23 cellular contexts compared by ENCODE assay signal in genomic region chr17:1035546-1036170, GRCh38. TPM values are rescaled to one million over a fixed set of nuclear protein-coding genes. Genes with fewer than 3 reads are reported as not detected.
DNase-seq lines count a peak whose midpoint lies in the region; ATAC-seq and TF ChIP-seq lines count a peak whose summit lies in the region.
"Had no signal": no experiment of that assay in that cellular context is flagged by ENCODE, and none has a peak within 500 bp of the region (broad histone marks: within the 10 kb centered on the region; RNA-seq: fewer than 3 reads in every experiment).

No MANE protein-coding gene starts in this region.

- H3K4me1 Mint-ChIP-seq in endodermal cell, result no peaks in the 10 kb centered on the region
- H3K4me1 Mint-ChIP-seq in activated CD4-positive, alpha-beta memory T cell treated with anti-CD3 and anti-CD28 coated beads for 36 hours (ENCODE audit: low read depth), result no peaks in the 10 kb centered on the region

- no peak overlapping the region for H3K9ac ChIP-seq in endodermal cell (ENCODE audit: extremely low read depth, low read length, poor library complexity, severe bottlenecking)

- H3K27me3 Mint-ChIP-seq in endodermal cell (ENCODE audit: insufficient read depth), result peaks cover 14% of the 10 kb centered on the region
- H3K27me3 Mint-ChIP-seq in activated CD4-positive, alpha-beta memory T cell treated with anti-CD3 and anti-CD28 coated beads for 36 hours, result no peaks in the 10 kb centered on the region
- H3K27me3 Mint-ChIP-seq: stimulated activated naive CD8-positive, alpha-beta T cell treated with anti-CD3 and anti-CD28 coated beads, Interleukin-15, Interleukin-2, amounts not matched to agents 100 ng/mL and 50 ng/mL, for 24 hours; T-cell had no signal

- no peaks in the 10 kb centered on the region for H3K36me3 Mint-ChIP-seq in endodermal cell (ENCODE audit: low read depth)
- no peaks in the 10 kb centered on the region for H3K36me3 Mint-ChIP-seq in activated CD4-positive, alpha-beta memory T cell treated with anti-CD3 and anti-CD28 coated beads for 36 hours

- H3K27ac Mint-ChIP-seq in endodermal cell, result no peak overlapping the region
- H3K27ac Mint-ChIP-seq in activated CD4-positive, alpha-beta memory T cell treated with anti-CD3 and anti-CD28 coated beads for 36 hours, result no peak overlapping the region
- H3K27ac Mint-ChIP-seq: activated T-helper 1 cell treated with anti-CD3 and anti-CD28 coated beads, Interleukin-12 subunit alpha, Interleukin-12 subunit beta, Interleukin-2, Interleukin-4 antibody, amounts not matched to agents 30 ng/mL and 10 ng/mL and 1 ng/mL, durations not matched to agents 14 hours and 24 hours and 36 hours; stimulated activated naive CD8-positive, alpha-beta T cell treated with anti-CD3 and anti-CD28 coated beads, Interleukin-15, Interleukin-2, amounts not matched to agents 100 ng/mL and 50 ng/mL, for 24 hours; T-cell had no signal

- H3K4me3 Mint-ChIP-seq in endodermal cell, result no peak overlapping the region
- H3K4me3 Mint-ChIP-seq in activated CD4-positive, alpha-beta memory T cell treated with anti-CD3 and anti-CD28 coated beads for 36 hours, result no peak overlapping the region
- H3K4me3 Mint-ChIP-seq: activated T-helper 1 cell treated with anti-CD3 and anti-CD28 coated beads, Interleukin-12 subunit alpha, Interleukin-12 subunit beta, Interleukin-2, Interleukin-4 antibody, amounts not matched to agents 30 ng/mL and 10 ng/mL and 1 ng/mL, durations not matched to agents 14 hours and 24 hours and 36 hours; stimulated activated naive CD8-positive, alpha-beta T cell treated with anti-CD3 and anti-CD28 coated beads, Interleukin-15, Interleukin-2, amounts not matched to agents 100 ng/mL and 50 ng/mL, for 24 hours; T-cell had no signal

- no peak for DNase-seq in cardiac muscle cell (ENCODE audit: low read depth in 1 of 2, low spot score in 1 of 2)
- no peak for DNase-seq in heart right ventricle
- peak; percentile 20 to 21 for DNase-seq in SHP77 (lab: John Stamatoyannopoulos, UW)
- DNase-seq in endodermal cell, result no peak
- DNase-seq in stimulated activated CD4-positive, alpha-beta T cell treated with anti-CD3 and anti-CD28 coated beads, Interleukin-2, amount 100 ng/mL, for 48 hours, result no peak
- DNase-seq in lower leg skin (ENCODE audit: low spot score in 2 of 2), result no peak
- no peak for DNase-seq in activated CD4-positive, alpha-beta memory T cell treated with anti-CD3 and anti-CD28 coated beads for 36 hours
- DNase-seq: activated CD4-positive, alpha-beta T cell treated with anti-CD3 and anti-CD28 coated beads for 1 hour; activated naive CD4-positive, alpha-beta T cell treated with anti-CD3 and anti-CD28 coated beads, Interleukin-2, amount 50 U/mL, for 16 hours; anterior cingulate cortex; caudate nucleus; COR-L47; foreskin keratinocyte; hippocampal formation; NCI-H510A treated with DMSO at 0.1 percent for 48 hours; spleen; stimulated activated CD4-positive, alpha-beta T cell treated with anti-CD3 and anti-CD28 coated beads, Interleukin-4, amount 100 ng/mL, for 4 hours; T-cell; thyroid gland had no signal

- ATAC-seq in heart right ventricle (no peak), GM19463 (IDR thresholded peaks at IDR 0.05; ENCODE audit: unreplicated experiment) (no peak)
- ATAC-seq: foreskin keratinocyte, T-cell had no signal

- WGBS in heart right ventricle, 2 donors, result 37 to 43% methylated on average over 17 of the region's 17 CpGs
- 59 to 64% methylated on average over 12 to 17 of the region's 17 CpGs for WGBS in endodermal cell (ENCODE audit: insufficient coverage in 1 of 2, insufficient read length in 1 of 2), 2 experiments
- 58 to 69% methylated on average over 13 to 14 of the region's 17 CpGs for WGBS in lower leg skin, 2 donors

- intact Hi-C loops in heart right ventricle (cut with DNase I) (no loop called here), lower leg skin (cut with DNase I; ENCODE audit: low total_unique reads) (no loop called here)
- intact Hi-C loops in activated CD4-positive, alpha-beta memory T cell treated with anti-CD3 and anti-CD28 coated beads for 36 hours (cut with micrococcal nuclease), result no loop called here

- H3K4me1 ChIP-seq in cardiac muscle cell (ENCODE audit: low read depth) (peaks cover 12% of the 10 kb centered on the region), heart right ventricle (peaks cover 33 to 83% (median 49%) of the 10 kb centered on the region in 9 donors), endodermal cell (ENCODE audit: control insufficient read depth, insufficient read depth, low read length) (no peaks in the 10 kb centered on the region)
- H3K4me1 ChIP-seq: foreskin keratinocyte had no signal

- POLR2A ChIA-PET in activated CD4-positive, alpha-beta memory T cell treated with anti-CD3 and anti-CD28 coated beads for 36 hours (lab: Charles Lee), result no interaction called here

- peaks cover 13% of the 10 kb centered on the region for H3K27me3 ChIP-seq in cardiac muscle cell
- H3K27me3 ChIP-seq in heart right ventricle, result no peaks in the 10 kb centered on the region
- H3K27me3 ChIP-seq in endodermal cell (ENCODE audit: control insufficient read depth, insufficient read depth, low read length, poor library complexity, severe bottlenecking), result peaks cover 19% of the 10 kb centered on the region
- H3K27me3 ChIP-seq: spleen, thyroid gland had no signal

- H3K9me3 ChIP-seq in cardiac muscle cell (ENCODE audit: low read depth), result no peaks in the 10 kb centered on the region
- no peaks in the 10 kb centered on the region for H3K9me3 ChIP-seq in heart right ventricle
- H3K9me3 ChIP-seq in endodermal cell (ENCODE audit: control insufficient read depth, low read length), result no peaks in the 10 kb centered on the region
- H3K9me3 ChIP-seq: spleen, thyroid gland had no signal

- no peaks in the 10 kb centered on the region for H3K36me3 ChIP-seq in cardiac muscle cell
- H3K36me3 ChIP-seq in heart right ventricle, result peaks cover 0 to 35% (median 4%) of the 10 kb centered on the region in 9 donors
- H3K36me3 ChIP-seq in endodermal cell (ENCODE audit: control insufficient read depth, insufficient read depth, low read length), result no peaks in the 10 kb centered on the region
- H3K36me3 ChIP-seq: thyroid gland had no signal

- H3K27ac ChIP-seq in cardiac muscle cell (peak overlapping the region; percentile 6), heart right ventricle (peak overlapping the region in 4 of 10 donors; percentile 15 to 64 (median 35)), endodermal cell (ENCODE audit: low read depth, low read length) (peak overlapping the region; percentile 36)
- H3K27ac ChIP-seq: foreskin keratinocyte, HL-60, spleen, thyroid gland had no signal

- no peaks in the 10 kb centered on the region for H3K9me3 Mint-ChIP-seq in endodermal cell
- no peaks in the 10 kb centered on the region for H3K9me3 Mint-ChIP-seq in activated CD4-positive, alpha-beta memory T cell treated with anti-CD3 and anti-CD28 coated beads for 36 hours
- H3K9me3 Mint-ChIP-seq: activated T-helper 1 cell treated with anti-CD3 and anti-CD28 coated beads, Interleukin-12 subunit alpha, Interleukin-12 subunit beta, Interleukin-2, Interleukin-4 antibody, amounts not matched to agents 30 ng/mL and 10 ng/mL and 1 ng/mL, durations not matched to agents 14 hours and 24 hours and 36 hours; stimulated activated naive CD8-positive, alpha-beta T cell treated with anti-CD3 and anti-CD28 coated beads, Interleukin-15, Interleukin-2, amounts not matched to agents 100 ng/mL and 50 ng/mL, for 24 hours; T-cell had no signal

- H3K4me3 ChIP-seq in cardiac muscle cell (no peak overlapping the region), heart right ventricle (no peak overlapping the region), endodermal cell (ENCODE audit: low read length) (no peak overlapping the region), lower leg skin (ENCODE audit: low read depth, poor library complexity, severe bottlenecking) (no peak overlapping the region)
- H3K4me3 ChIP-seq: spleen, thyroid gland had no signal

- TF ChIP-seq CTCF in cardiac muscle cell (IDR thresholded peaks at IDR 0.05; ENCODE audit: low read depth, low read length), result no peak
- no peak for TF ChIP-seq CTCF in heart right ventricle (IDR thresholded peaks at IDR 0.05)
- no peak for TF ChIP-seq CTCF in endodermal cell (conservative IDR thresholded peaks at IDR 0.05)
- no peak for TF ChIP-seq CTCF in lower leg skin (IDR thresholded peaks at IDR 0.05)

- TF ChIP-seq POLR2A in lower leg skin (IDR thresholded peaks at IDR 0.05), result no peak

- CTCF ChIA-PET in activated CD4-positive, alpha-beta memory T cell treated with anti-CD3 and anti-CD28 coated beads for 36 hours (lab: Charles Lee), result interaction anchor here (1.4 kb wide), 1 partner anchor 21 kb away, joined by 3 read pairs; no protein-coding TSS in a partner anchor

RNA-seq across cellular contexts. Expression of gene TIMM22, which starts 38.7 kb away (rescaled TPM):
- total RNA-seq in cardiac muscle cell, result 26.8 and 28.4 TPM in 2 replicates
- 33.1 and 34.7 TPM in 2 replicates for polyA plus RNA-seq in cardiac muscle cell
- 10 to 100 TPM; 15.0 to 19.8 (median 18.5) TPM for total RNA-seq in heart right ventricle
- polyA plus RNA-seq in heart right ventricle, result 10 to 100 TPM; 12.5 to 14.8 TPM
- 10 to 100 TPM; 13.6 to 14.6 TPM for total RNA-seq in endodermal cell
- 13.7 TPM for polyA plus RNA-seq in endodermal cell (2013, experiment 1 of 2)
- polyA plus RNA-seq in endodermal cell (2013, experiment 2 of 2), result 11.9 TPM
- total RNA-seq in lower leg skin, result 10 to 100 TPM; 11.7 to 15.7 (median 13.9) TPM
- 1 to 10 TPM; 8.0 to 9.6 TPM for total RNA-seq in activated CD4-positive, alpha-beta memory T cell treated with anti-CD3 and anti-CD28 coated beads for 36 hours

RNA-seq across cellular contexts. Expression of gene NXN, which starts 56.1 kb away (rescaled TPM):
- total RNA-seq in cardiac muscle cell, result 107 and 122 TPM in 2 replicates
- 120 and 128 TPM in 2 replicates for polyA plus RNA-seq in cardiac muscle cell
- 10 to 100 TPM; 11.6 to 24.4 (median 15.9) TPM for total RNA-seq in heart right ventricle
- polyA plus RNA-seq in heart right ventricle, result 10 to 100 TPM in 1 of 2 donors, 1 to 10 TPM in 1; 9.9 to 20.8 TPM
- total RNA-seq in endodermal cell, result 100 to 1,000 TPM; 124 to 201 TPM
- 132 TPM for polyA plus RNA-seq in endodermal cell (2013, experiment 1 of 2)
- 112 TPM for polyA plus RNA-seq in endodermal cell (2013, experiment 2 of 2)
- total RNA-seq in lower leg skin, result 10 to 100 TPM; 11.3 to 51.6 (median 31.8) TPM
- total RNA-seq in activated CD4-positive, alpha-beta memory T cell treated with anti-CD3 and anti-CD28 coated beads for 36 hours, result under 1 TPM; 0.31 to 0.33 TPM

Comparison
In these comparisons a context has a peak if more than half of its experiments do, and no peak if none do; other contexts are left out.
1. DNase-seq: peak in SHP77 (2 of 2); none in cardiac muscle cell (0 of 2), heart right ventricle (0 of 2), endodermal cell (single experiment), stimulated activated CD4-positive, alpha-beta T cell treated with anti-CD3 and anti-CD28 coated beads, Interleukin-2, amount 100 ng/mL, for 48 hours (0 of 2), lower leg skin (0 of 2) and activated CD4-positive, alpha-beta memory T cell treated with anti-CD3 and anti-CD28 coated beads for 36 hours (single experiment).
2. RNA of gene NXN, which starts 56.1 kb away (total RNA-seq): 124 to 201 TPM in endodermal cell, 107 to 122 TPM in cardiac muscle cell, 11.3 to 51.6 TPM in lower leg skin and 11.6 to 24.4 TPM in heart right ventricle; 0.31 to 0.33 TPM in activated CD4-positive, alpha-beta memory T cell treated with anti-CD3 and anti-CD28 coated beads for 36 hours; every median in the first group is over 4 times any median in the second.